In the genomic region with DNA sequence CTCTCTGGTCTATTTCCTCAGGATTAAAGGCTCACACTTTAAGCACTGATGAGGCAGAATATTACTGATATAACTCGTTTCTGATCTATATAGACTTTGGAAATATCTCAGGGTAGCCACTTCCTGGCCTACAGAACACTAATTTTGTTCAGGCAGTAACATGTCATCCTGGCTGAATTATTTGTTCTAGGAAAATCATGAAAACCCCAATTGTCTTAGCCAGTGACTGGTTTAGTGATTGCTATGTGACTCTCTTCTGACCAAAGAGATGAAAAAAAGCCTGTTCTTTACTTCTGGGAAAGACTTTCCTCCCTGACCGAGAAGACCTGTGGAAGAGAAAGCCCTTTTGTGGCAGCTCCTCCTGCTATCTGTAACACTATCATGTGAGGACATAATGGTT, we compare ENCODE assay signal across 26 cellular contexts.
"Had no signal": no experiment of that assay in that cellular context is flagged by ENCODE, and none has a peak within 500 bp of the region (broad histone marks: within the 10 kb centered on the region; RNA-seq: fewer than 3 reads in every experiment).

No MANE protein-coding gene starts in this region.

- H3K27ac ChIP-seq: body of pancreas, heart left ventricle, lower lobe of right lung, stomach, suprapubic skin, tibial nerve had no signal

- H3K4me3 ChIP-seq: body of pancreas, heart left ventricle, lower lobe of right lung, stomach, suprapubic skin, tibial nerve had no signal

- H3K36me3 Mint-ChIP-seq: activated CD4-positive, alpha-beta memory T cell treated with anti-CD3 and anti-CD28 coated beads for 36 hours; activated naive CD4-positive, alpha-beta T cell treated with anti-CD3 and anti-CD28 coated beads, Interleukin-2, amount 50 U/mL, for 24 hours; naive thymus-derived CD4-positive, alpha-beta T cell; stimulated activated memory B cell treated with anti-CD40 and anti-IgM and Interleukin-4, amounts not matched to agents 10 μg/mL and 1 μg/mL and 100 μg/mL, for 72 hours had no signal

- ATAC-seq: activated CD4-positive, alpha-beta T cell treated with anti-CD3 and anti-CD28 coated beads for 36 hours; body of pancreas; heart left ventricle; left lobe of liver; lower lobe of right lung; naive thymus-derived CD4-positive, alpha-beta T cell; sciatic nerve; stimulated activated memory B cell treated with anti-CD40 and anti-IgM and Interleukin-4, amounts not matched to agents 10 μg/mL and 1 μg/mL and 100 μg/mL, for 72 hours; T-helper 17 cell had no signal

- H3K4me3 Mint-ChIP-seq: activated B cell treated with CpG ODN at 0.5 μM for 24 hours; activated CD4-positive, alpha-beta memory T cell treated with anti-CD3 and anti-CD28 coated beads for 36 hours; activated CD4-positive, alpha-beta T cell treated with anti-CD3 and anti-CD28 coated beads for 36 hours; activated naive CD4-positive, alpha-beta T cell treated with anti-CD3 and anti-CD28 coated beads, Interleukin-2, amount 50 U/mL, for 24 hours; dendritic cell treated with granulocyte-macrophage colony-stimulating factor and Interleukin-4, amounts not matched to agents 40 ng/mL and 50 ng/mL, for 4 days; naive thymus-derived CD4-positive, alpha-beta T cell; neural crest cell; stimulated activated memory B cell treated with anti-CD40 and anti-IgM and Interleukin-4, amounts not matched to agents 10 μg/mL and 1 μg/mL and 100 μg/mL, for 72 hours; T-helper 17 cell had no signal

- H3K36me3 ChIP-seq: heart left ventricle, lower lobe of right lung, stomach, suprapubic skin, tibial nerve had no signal

- H3K9me3 Mint-ChIP-seq: activated naive CD4-positive, alpha-beta T cell treated with anti-CD3 and anti-CD28 coated beads, Interleukin-2, amount 50 U/mL, for 24 hours; dendritic cell treated with granulocyte-macrophage colony-stimulating factor and Interleukin-4, amounts not matched to agents 40 ng/mL and 50 ng/mL, for 4 days had no signal

- H3K4me1 ChIP-seq: body of pancreas, heart left ventricle, lower lobe of right lung, stomach, suprapubic skin, tibial nerve had no signal

- H3K27me3 ChIP-seq: body of pancreas, suprapubic skin, tibial nerve had no signal

- DNase-seq: activated B cell treated with CpG ODN at 0.5 μM for 24 hours; activated CD4-positive, alpha-beta memory T cell treated with anti-CD3 and anti-CD28 coated beads for 36 hours; activated CD4-positive, alpha-beta T cell treated with anti-CD3 and anti-CD28 coated beads for 36 hours; activated gamma-delta T cell; anterior cingulate cortex; body of pancreas; caudate nucleus; effector CD4-positive, alpha-beta T cell; heart left ventricle; kidney; lower lobe of right lung; naive thymus-derived CD4-positive, alpha-beta T cell; occipital lobe; posterior cingulate gyrus; small intestine; stimulated activated CD4-positive, alpha-beta T cell treated with anti-CD3 and anti-CD28 coated beads, Interleukin-2, amount 100 ng/mL, for 24 hours; stomach; T-helper 17 cell had no signal

- H3K27ac Mint-ChIP-seq: activated B cell treated with CpG ODN at 0.5 μM for 24 hours; activated CD4-positive, alpha-beta memory T cell treated with anti-CD3 and anti-CD28 coated beads for 36 hours; activated CD4-positive, alpha-beta T cell treated with anti-CD3 and anti-CD28 coated beads for 36 hours; activated naive CD4-positive, alpha-beta T cell treated with anti-CD3 and anti-CD28 coated beads, Interleukin-2, amount 50 U/mL, for 24 hours; dendritic cell treated with granulocyte-macrophage colony-stimulating factor and Interleukin-4, amounts not matched to agents 40 ng/mL and 50 ng/mL, for 4 days; naive thymus-derived CD4-positive, alpha-beta T cell; stimulated activated memory B cell treated with anti-CD40 and anti-IgM and Interleukin-4, amounts not matched to agents 10 μg/mL and 1 μg/mL and 100 μg/mL, for 72 hours; T-helper 17 cell had no signal

- H3K4me1 Mint-ChIP-seq: activated CD4-positive, alpha-beta T cell treated with anti-CD3 and anti-CD28 coated beads for 36 hours; activated naive CD4-positive, alpha-beta T cell treated with anti-CD3 and anti-CD28 coated beads, Interleukin-2, amount 50 U/mL, for 24 hours; stimulated activated memory B cell treated with anti-CD40 and anti-IgM and Interleukin-4, amounts not matched to agents 10 μg/mL and 1 μg/mL and 100 μg/mL, for 72 hours; T-helper 17 cell had no signal

- H3K27me3 Mint-ChIP-seq: activated naive CD4-positive, alpha-beta T cell treated with anti-CD3 and anti-CD28 coated beads, Interleukin-2, amount 50 U/mL, for 24 hours; stimulated activated memory B cell treated with anti-CD40 and anti-IgM and Interleukin-4, amounts not matched to agents 10 μg/mL and 1 μg/mL and 100 μg/mL, for 72 hours had no signal

- H3K9me3 ChIP-seq: body of pancreas, lower lobe of right lung, stomach, suprapubic skin had no signal
